ENCODE assay signal across 34 cellular contexts in genomic region chr10:85794553-85794952, GRCh38.
"Had no signal": no experiment of that assay in that cellular context is flagged by ENCODE, and none has a peak within 500 bp of the region (broad histone marks: within the 10 kb centered on the region; RNA-seq: fewer than 3 reads in every experiment).

No MANE protein-coding gene starts in this region.

- H3K4me3 ChIP-seq: MG63 had no signal

- H3K9ac ChIP-seq: KMS-11 had no signal

- H3K27ac ChIP-seq: KMS-11 had no signal

- DNase-seq: Karpas-422, Kasumi-1, KG1, MG63, MM.1S, MV-4-11, NCI-H1048, NCI-H1092, NCI-H1092 treated with DMSO at 0.1 percent for 48 hours, NCI-H1105, NCI-H1105 treated with DMSO at 0.1 percent for 48 hours, NCI-H1417, NCI-H1417 treated with DMSO at 0.1 percent for 48 hours, NCI-H1436, NCI-H1436 treated with DMSO at 0.1 percent for 48 hours, NCI-H146, NCI-H1694, NCI-H1694 treated with DMSO at 0.1 percent for 48 hours, NCI-H187, NCI-H187 treated with DMSO at 0.1 percent for 48 hours, NCI-H1930, NCI-H2029, NCI-H2029 treated with DMSO at 0.1 percent for 48 hours, NCI-H2081, NCI-H2081 treated with DMSO at 0.1 percent for 48 hours, NCI-H2107, NCI-H2171, NCI-H2171 treated with DMSO at 0.1 percent for 48 hours, NCI-H2227 treated with DMSO at 0.1 percent for 48 hours, NCI-H226, NCI-H345, NCI-H446, NCI-H446 treated with DMSO at 0.1 percent for 48 hours had no signal

- H3K4me2 ChIP-seq: KMS-11 had no signal

- H3K36me3 ChIP-seq: MG63 had no signal

- H3K9me3 ChIP-seq: MG63 had no signal
